In the genomic region with DNA sequence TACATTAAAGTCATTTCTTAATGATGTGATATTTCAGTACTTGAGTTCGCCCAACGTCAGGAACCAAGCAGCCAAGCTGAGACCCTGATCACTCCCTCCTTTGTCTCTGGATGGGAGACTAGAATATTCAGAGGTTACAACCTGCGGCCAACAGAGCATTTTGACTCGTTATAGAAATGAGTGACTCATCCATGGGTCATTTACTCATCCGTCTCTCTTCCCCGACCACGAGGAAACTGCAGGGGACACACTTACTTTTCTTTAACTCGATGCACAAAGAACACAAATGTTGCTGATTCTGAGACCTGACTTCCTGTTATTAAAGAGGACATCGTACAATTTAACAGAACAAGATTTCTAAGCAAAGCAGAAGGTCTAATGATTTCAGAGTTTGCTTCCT, we compare ENCODE assay signal across 10 cellular contexts.
DNase-seq lines count a peak whose midpoint lies in the region; ATAC-seq and TF ChIP-seq lines count a peak whose summit lies in the region.
"Had no signal": no experiment of that assay in that cellular context is flagged by ENCODE, and none has a peak within 500 bp of the region (broad histone marks: within the 10 kb centered on the region; RNA-seq: fewer than 3 reads in every experiment).

No MANE protein-coding gene starts in this region.

- peaks cover 0 to 11% of the 10 kb centered on the region in 2 donors for H3K27me3 Mint-ChIP-seq in effector memory CD8-positive, alpha-beta T cell
- no peaks in the 10 kb centered on the region for H3K27me3 Mint-ChIP-seq in mesothelial cell of epicardium (ENCODE audit: low read depth)

- peak; percentile 64 for ATAC-seq in activated CD4-positive, CD25-positive, alpha-beta regulatory T cell treated with anti-CD3 and anti-CD28 coated beads, Interleukin-2, amount 50 U/mL, for 24 hours
- no peak for ATAC-seq in effector memory CD8-positive, alpha-beta T cell (replicated peaks)
- no peak for ATAC-seq in esophagus mucosa

- H3K4me1 Mint-ChIP-seq in effector memory CD8-positive, alpha-beta T cell (ENCODE audit: low read depth in 2 of 2), result peaks cover 0 to 6% of the 10 kb centered on the region in 2 donors
- peaks cover 19% of the 10 kb centered on the region for H3K4me1 Mint-ChIP-seq in mesothelial cell of epicardium

- no peaks in the 10 kb centered on the region for H3K9me3 Mint-ChIP-seq in effector memory CD8-positive, alpha-beta T cell
- peaks cover 3% of the 10 kb centered on the region for H3K9me3 Mint-ChIP-seq in mesothelial cell of epicardium

- no peak overlapping the region for H3K4me3 ChIP-seq in skeletal muscle cell (ENCODE audit: low read depth, low read length)
- H3K4me3 ChIP-seq: stomach had no signal

- H3K36me3 Mint-ChIP-seq in effector memory CD8-positive, alpha-beta T cell (ENCODE audit: insufficient read depth), result no peaks in the 10 kb centered on the region
- H3K36me3 Mint-ChIP-seq in mesothelial cell of epicardium, result no peaks in the 10 kb centered on the region

- no peak overlapping the region for H3K4me3 Mint-ChIP-seq in effector memory CD8-positive, alpha-beta T cell
- no peak overlapping the region for H3K4me3 Mint-ChIP-seq in mesothelial cell of epicardium

- TF ChIP-seq CTCF in mesothelial cell of epicardium (IDR thresholded peaks at IDR 0.05; ENCODE audit: unreplicated experiment), result no peak

- DNase-seq in activated CD4-positive, CD25-positive, alpha-beta regulatory T cell (lab: John Stamatoyannopoulos, UW), result no peak
- DNase-seq in NCI-H69 (lab: John Stamatoyannopoulos, UW) (peak; percentile 22), skeletal muscle cell (ENCODE audit: low read depth) (peak; percentile 85), mesothelial cell of epicardium (ENCODE audit: low spot score in 2 of 2, unreplicated experiment in 2 of 2) (no peak), NCI-H128 (lab: John Stamatoyannopoulos, UW; ENCODE audit: unreplicated experiment) (no peak)
- DNase-seq in effector memory CD8-positive, alpha-beta T cell, result no peak
- DNase-seq: activated naive CD4-positive, alpha-beta T cell treated with anti-CD3 and anti-CD28 coated beads, Interleukin-2, amount 50 U/mL, for 16 hours; stomach had no signal

- H3K27ac Mint-ChIP-seq in effector memory CD8-positive, alpha-beta T cell, result peak overlapping the region; percentile 33 to 63
- H3K27ac Mint-ChIP-seq in mesothelial cell of epicardium, result no peak overlapping the region

Comparison
In these comparisons a context has a peak if more than half of its experiments do, and no peak if none do; other contexts are left out.
1. ATAC-seq: peak in activated CD4-positive, CD25-positive, alpha-beta regulatory T cell treated with anti-CD3 and anti-CD28 coated beads, Interleukin-2, amount 50 U/mL, for 24 hours (2 of 2); none in effector memory CD8-positive, alpha-beta T cell (single experiment) and esophagus mucosa (single experiment).
2. DNase-seq: peak in NCI-H69 (single experiment) and skeletal muscle cell (single experiment); none in activated CD4-positive, CD25-positive, alpha-beta regulatory T cell (0 of 4), effector memory CD8-positive, alpha-beta T cell (0 of 3), mesothelial cell of epicardium (0 of 2) and NCI-H128 (single experiment).